19 cellular contexts compared by ENCODE assay signal in the genomic region with DNA sequence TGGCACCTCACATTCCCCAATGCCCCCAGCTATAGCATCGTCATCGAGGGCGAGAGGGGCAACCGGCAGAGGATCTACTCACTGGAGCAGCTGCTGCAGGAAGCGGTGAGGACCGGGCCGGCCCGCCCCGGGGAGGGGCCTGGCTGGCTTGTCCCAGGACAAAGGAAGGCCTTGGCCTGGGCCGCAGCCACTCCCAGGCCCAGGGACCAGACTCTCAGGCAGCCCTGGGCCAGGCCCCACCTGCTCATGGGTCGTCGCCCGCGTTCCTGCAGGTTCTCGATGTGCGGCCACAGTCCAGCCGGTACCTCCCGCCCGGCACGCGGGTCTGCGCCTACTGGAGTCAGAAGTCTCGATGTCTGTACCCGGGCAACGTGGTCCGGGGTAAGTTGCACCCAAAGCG. TPM values are rescaled to one million over a fixed set of nuclear protein-coding genes. Genes with fewer than 3 reads are reported as not detected.
DNase-seq lines count a peak whose midpoint lies in the region; ATAC-seq and TF ChIP-seq lines count a peak whose summit lies in the region.
"Had no signal": no experiment of that assay in that cellular context is flagged by ENCODE, and none has a peak within 500 bp of the region (broad histone marks: within the 10 kb centered on the region; RNA-seq: fewer than 3 reads in every experiment).

No MANE protein-coding gene starts in this region.

- POLR2A ChIA-PET in OCI-LY7 (lab: Charles Lee): no interaction called here

- 95% methylated on average over 13 to 27 of the region's 27 CpGs for whole genome bisulfite sequencing in endodermal cell (ENCODE audit: insufficient coverage in 1 of 2, insufficient read length in 1 of 2), 2 experiments
- 78% methylated on average over 27 of the region's 27 CpGs for WGBS in right cardiac atrium
- WGBS in aorta, 2 donors: 92 to 95% methylated on average over 26 to 27 of the region's 27 CpGs
- WGBS in ovary, 3 donors: 91 to 94% (median 94%) methylated on average over 22 to 27 of the region's 27 CpGs

- H3K9me3 ChIP-seq in endodermal cell (ENCODE audit: control insufficient read depth, low read length) (no peaks in the 10 kb centered on the region), right cardiac atrium (ENCODE audit: control insufficient read depth, low read length) (no peaks in the 10 kb centered on the region), aorta (ENCODE audit: control insufficient read depth, low read length) (no peaks in the 10 kb centered on the region), OCI-LY7 (ENCODE audit: low read length) (no peaks in the 10 kb centered on the region), ovary (no peaks in the 10 kb centered on the region)

- H3K36me3 Mint-ChIP-seq in endodermal cell (ENCODE audit: low read depth): peaks cover 23% of the 10 kb centered on the region
- H3K36me3 Mint-ChIP-seq in stimulated activated effector memory CD8-positive, alpha-beta T cell treated with anti-CD3 and anti-CD28 coated beads, Interleukin-12 subunit alpha, Interleukin-12 subunit beta, amount 100 ng/mL, for 72 hours: no peaks in the 10 kb centered on the region
- H3K36me3 Mint-ChIP-seq: CD8-positive, alpha-beta memory T cell had no signal

- H3K79me2 ChIP-seq in OCI-LY7 (ENCODE audit: insufficient read depth, low read depth, low read length): no peaks in the 10 kb centered on the region

- peak; percentile 40 for ATAC-seq in Right ventricle myocardium superior (ENCODE audit: poor library complexity)
- ATAC-seq in right cardiac atrium: peak; percentile 16 to 75
- no peak for ATAC-seq in stimulated activated effector memory CD8-positive, alpha-beta T cell treated with anti-CD3 and anti-CD28 coated beads, Interleukin-12 subunit alpha, Interleukin-12 subunit beta, amount 100 ng/mL, for 72 hours
- no peak for ATAC-seq in aorta (ENCODE audit: low FRiP score)
- ATAC-seq: K562 had no signal

- BruUV-seq in OCI-LY7 (replicated peaks; lab: Mats Ljungman, UMichigan): no TSS peak

- H3K27me3 ChIP-seq in endodermal cell (ENCODE audit: control insufficient read depth, insufficient read depth, low read length, poor library complexity, severe bottlenecking): no peaks in the 10 kb centered on the region
- H3K27me3 ChIP-seq in right cardiac atrium (ENCODE audit: control insufficient read depth, insufficient read depth): no peaks in the 10 kb centered on the region
- H3K27me3 ChIP-seq in aorta (ENCODE audit: control insufficient read depth in 1 of 2, insufficient read depth in 2 of 2, low read length in 1 of 2): no peaks in the 10 kb centered on the region
- no peaks in the 10 kb centered on the region for H3K27me3 ChIP-seq in ovary

- no peaks in the 10 kb centered on the region for H3K9me3 Mint-ChIP-seq in endodermal cell
- H3K9me3 Mint-ChIP-seq in stimulated activated effector memory CD8-positive, alpha-beta T cell treated with anti-CD3 and anti-CD28 coated beads, Interleukin-12 subunit alpha, Interleukin-12 subunit beta, amount 100 ng/mL, for 72 hours: no peaks in the 10 kb centered on the region
- H3K9me3 Mint-ChIP-seq: CD8-positive, alpha-beta memory T cell; H9 had no signal

- intact Hi-C loops in Right ventricle myocardium superior (cut with DNase I): no loop called here
- intact Hi-C loops in cardiac septum (cut with DNase I): no loop called here
- intact Hi-C loops in right cardiac atrium (cut with DNase I): no loop called here
- intact Hi-C loops in aorta (cut with DNase I): no loop called here
- intact Hi-C loops in OCI-LY7 (cut with micrococcal nuclease; ENCODE audit: unreplicated experiment): no loop called here
- intact Hi-C loops in ovary (cut with DNase I): no loop called here

- no peak for TF ChIP-seq EP300 in ovary (IDR thresholded peaks at IDR 0.05)

- H3K4me1 Mint-ChIP-seq in endodermal cell: no peaks in the 10 kb centered on the region
- H3K4me1 Mint-ChIP-seq in stimulated activated effector memory CD8-positive, alpha-beta T cell treated with anti-CD3 and anti-CD28 coated beads, Interleukin-12 subunit alpha, Interleukin-12 subunit beta, amount 100 ng/mL, for 72 hours: no peaks in the 10 kb centered on the region
- H3K4me1 Mint-ChIP-seq: CD8-positive, alpha-beta memory T cell had no signal

- H3K4me3 Mint-ChIP-seq in endodermal cell: no peak overlapping the region
- H3K4me3 Mint-ChIP-seq in stimulated activated effector memory CD8-positive, alpha-beta T cell treated with anti-CD3 and anti-CD28 coated beads, Interleukin-12 subunit alpha, Interleukin-12 subunit beta, amount 100 ng/mL, for 72 hours: no peak overlapping the region
- H3K4me3 Mint-ChIP-seq: CD8-positive, alpha-beta memory T cell; H9 had no signal

- H2AFZ ChIP-seq in OCI-LY7 (ENCODE audit: low read length): no peak overlapping the region

- no peak overlapping the region for H3K27ac Mint-ChIP-seq in endodermal cell
- no peak overlapping the region for H3K27ac Mint-ChIP-seq in stimulated activated effector memory CD8-positive, alpha-beta T cell treated with anti-CD3 and anti-CD28 coated beads, Interleukin-12 subunit alpha, Interleukin-12 subunit beta, amount 100 ng/mL, for 72 hours
- H3K27ac Mint-ChIP-seq: CD8-positive, alpha-beta memory T cell; H9 had no signal

- H3K4me3 ChIP-seq in endodermal cell (ENCODE audit: low read length): no peak overlapping the region
- H3K4me3 ChIP-seq in right cardiac atrium (ENCODE audit: low read length): no peak overlapping the region
- H3K4me3 ChIP-seq in aorta (ENCODE audit: low read length in 2 of 2): no peak overlapping the region
- no peak overlapping the region for H3K4me3 ChIP-seq in OCI-LY7 (ENCODE audit: low read depth, low read length, poor library complexity, severe bottlenecking)
- H3K4me3 ChIP-seq in ovary: no peak overlapping the region
- H3K4me3 ChIP-seq: K562, SK-N-MC had no signal

- H3K27ac ChIP-seq in endodermal cell (ENCODE audit: low read depth, low read length): no peak overlapping the region
- H3K27ac ChIP-seq in right cardiac atrium (ENCODE audit: low read length): no peak overlapping the region
- H3K27ac ChIP-seq in aorta (ENCODE audit: low read depth in 1 of 2, low read length in 2 of 2): no peak overlapping the region
- no peak overlapping the region for H3K27ac ChIP-seq in OCI-LY7 (ENCODE audit: low read depth, low read length, poor library complexity, severe bottlenecking)
- no peak overlapping the region for H3K27ac ChIP-seq in ovary
- H3K27ac ChIP-seq: SK-N-MC had no signal

- CTCF ChIA-PET in OCI-LY7 (lab: Charles Lee; ENCODE audit: unreplicated experiment): interaction anchor here (0.7 kb wide), 1 partner anchor 167 kb away, joined by 5 read pairs; no protein-coding TSS in a partner anchor

- no peak for TF ChIP-seq POLR2A in ovary (IDR thresholded peaks at IDR 0.05)

- peak; percentile 63 for DNase-seq in Right ventricle myocardium superior
- no peak for DNase-seq in cardiac septum (ENCODE audit: low spot score)
- DNase-seq in endodermal cell: peak; percentile 70
- DNase-seq in right cardiac atrium: peak in 2 of 3 donors; percentile 61 to 86
- no peak for DNase-seq in stimulated activated effector memory CD8-positive, alpha-beta T cell treated with anti-CD3 and anti-CD28 coated beads, Interleukin-12 subunit alpha, Interleukin-12 subunit beta, amount 100 ng/mL, for 72 hours (ENCODE audit: low spot score in 2 of 2)
- no peak for DNase-seq in aorta
- DNase-seq in OCI-LY7 (ENCODE audit: low spot score): no peak
- DNase-seq in ovary: no peak
- DNase-seq: 8988T; CD8-positive, alpha-beta memory T cell; DMS79 treated with DMSO at 0.1 percent for 48 hours; H9; NCI-H1048; NCI-H1436 treated with DMSO at 0.1 percent for 48 hours; NCI-H2081; NCI-H510A treated with DMSO at 0.1 percent for 48 hours; NCI-H82 had no signal

- no peaks in the 10 kb centered on the region for H3K9me2 ChIP-seq in OCI-LY7 (ENCODE audit: insufficient read depth, low read length)

- H3K36me3 ChIP-seq in endodermal cell (ENCODE audit: control insufficient read depth, insufficient read depth, low read length) (no peaks in the 10 kb centered on the region), aorta (ENCODE audit: control insufficient read depth in 1 of 2, insufficient read depth in 2 of 2, low read length in 1 of 2) (no peaks in the 10 kb centered on the region), OCI-LY7 (ENCODE audit: insufficient read depth, low read length) (no peaks in the 10 kb centered on the region), ovary (no peaks in the 10 kb centered on the region)

- no peaks in the 10 kb centered on the region for H4K20me1 ChIP-seq in OCI-LY7 (ENCODE audit: insufficient read depth, low read length)

- no peaks in the 10 kb centered on the region for H3K27me3 Mint-ChIP-seq in endodermal cell (ENCODE audit: insufficient read depth)
- H3K27me3 Mint-ChIP-seq: CD8-positive, alpha-beta memory T cell had no signal

- H3K4me2 ChIP-seq in OCI-LY7 (ENCODE audit: low read length): no peak overlapping the region

- no peak for TF ChIP-seq CTCF in endodermal cell (conservative IDR thresholded peaks at IDR 0.05)
- no peak for TF ChIP-seq CTCF in OCI-LY7 (conservative IDR thresholded peaks at IDR 0.05; ENCODE audit: low read length)
- no peak for TF ChIP-seq CTCF in ovary (IDR thresholded peaks at IDR 0.05)

- no peak overlapping the region for H3K9ac ChIP-seq in endodermal cell (ENCODE audit: extremely low read depth, low read length, poor library complexity, severe bottlenecking)

- H3K4me1 ChIP-seq in endodermal cell (ENCODE audit: control insufficient read depth, insufficient read depth, low read length) (peaks cover 5% of the 10 kb centered on the region), right cardiac atrium (ENCODE audit: control insufficient read depth, insufficient read depth, low read length) (no peaks in the 10 kb centered on the region), aorta (ENCODE audit: control insufficient read depth in 1 of 2, insufficient read depth in 2 of 2, low read length in 2 of 2) (no peaks in the 10 kb centered on the region), OCI-LY7 (ENCODE audit: insufficient read depth, low read length, poor library complexity, severe bottlenecking) (peaks cover 20% of the 10 kb centered on the region), ovary (ENCODE audit: insufficient read depth) (no peaks in the 10 kb centered on the region)

RNA-seq across cellular contexts. Expression of a gene that starts 53.4 kb away (rescaled TPM):
- total RNA-seq in Right ventricle myocardium superior (369 TPM), cardiac septum (634 TPM), endodermal cell (1,000 to 10,000 TPM; 4,461 to 5,616 TPM), right cardiac atrium (100 to 1,000 TPM; 347 to 772 (median 510) TPM), aorta (1,000 to 10,000 TPM; 2,309 to 2,547 TPM), OCI-LY7 (2022) (2,459 and 2,894 TPM in 2 replicates), ovary (1,000 to 10,000 TPM; 3,016 to 5,681 (median 4,174) TPM)
- 4,463 TPM for polyA plus RNA-seq in endodermal cell (2013, experiment 1 of 2)
- polyA plus RNA-seq in endodermal cell (2013, experiment 2 of 2): 3,951 TPM
- polyA plus RNA-seq in right cardiac atrium (410 TPM), aorta (1,000 to 10,000 TPM; 1,438 to 2,310 TPM), ovary (1,000 to 10,000 TPM; 1,825 to 3,391 TPM)
- 2,245 and 2,707 TPM in 2 replicates for total RNA-seq in OCI-LY7 (2014; rRNA removed; shearing (Covaris generic))

Comparison
In these comparisons a context has a peak if more than half of its experiments do, and no peak if none do; other contexts are left out.
1. DNase-seq: peak in Right ventricle myocardium superior (single experiment), endodermal cell (single experiment) and right cardiac atrium (2 of 3); none in cardiac septum (single experiment), stimulated activated effector memory CD8-positive, alpha-beta T cell treated with anti-CD3 and anti-CD28 coated beads, Interleukin-12 subunit alpha, Interleukin-12 subunit beta, amount 100 ng/mL, for 72 hours (0 of 2), aorta (0 of 2), OCI-LY7 (single experiment) and ovary (0 of 5).
2. ATAC-seq: peak in Right ventricle myocardium superior (single experiment) and right cardiac atrium (2 of 2); none in stimulated activated effector memory CD8-positive, alpha-beta T cell treated with anti-CD3 and anti-CD28 coated beads, Interleukin-12 subunit alpha, Interleukin-12 subunit beta, amount 100 ng/mL, for 72 hours (single experiment) and aorta (single experiment).